In genomic region chr1:34478460-34479076, GRCh38 we compare ENCODE assay signal across 18 cellular contexts.
"Had no signal": no experiment of that assay in that cellular context is flagged by ENCODE, and none has a peak within 500 bp of the region (broad histone marks: within the 10 kb centered on the region; RNA-seq: fewer than 3 reads in every experiment).

No MANE protein-coding gene starts in this region.

- H3K36me3 Mint-ChIP-seq: activated naive CD4-positive, alpha-beta T cell treated with anti-CD3 and anti-CD28 coated beads, Interleukin-2, amount 50 U/mL, for 72 hours; brain; natural killer cell; type B pancreatic cell had no signal

- H3K4me3 Mint-ChIP-seq: brain; central memory CD8-positive, alpha-beta T cell; effector memory CD8-positive, alpha-beta T cell; natural killer cell; T-helper 17 cell; type B pancreatic cell had no signal

- DNase-seq: activated CD4-positive, alpha-beta T cell treated with anti-CD3 and anti-CD28 coated beads, Interleukin-2, amount 50 U/mL, for 1 hour; amniotic stem cell; effector memory CD8-positive, alpha-beta T cell; erythroblast; left colon; mammary epithelial cell; natural killer cell; psoas muscle; spleen; stimulated activated CD4-positive, alpha-beta T cell treated with anti-CD3 and anti-CD28 coated beads, Interleukin-1b, Interleukin-23, amount 100 ng/mL, for 48 hours; stimulated activated naive CD4-positive, alpha-beta T cell; T-helper 17 cell had no signal

- H3K4me1 Mint-ChIP-seq: central memory CD8-positive, alpha-beta T cell; natural killer cell had no signal

- H3K9me3 Mint-ChIP-seq: activated naive CD4-positive, alpha-beta T cell treated with anti-CD3 and anti-CD28 coated beads, Interleukin-2, amount 50 U/mL, for 72 hours; central memory CD8-positive, alpha-beta T cell; effector memory CD8-positive, alpha-beta T cell; natural killer cell; type B pancreatic cell had no signal

- ATAC-seq: activated naive CD4-positive, alpha-beta T cell treated with anti-CD3 and anti-CD28 coated beads, Interleukin-2, amount 50 U/mL, for 72 hours; effector memory CD8-positive, alpha-beta T cell; left colon; natural killer cell; psoas muscle; sciatic nerve; T-helper 17 cell had no signal

- H3K4me3 ChIP-seq: hepatocyte, psoas muscle, spleen had no signal

- H3K27ac Mint-ChIP-seq: activated naive CD4-positive, alpha-beta T cell treated with anti-CD3 and anti-CD28 coated beads, Interleukin-2, amount 50 U/mL, for 72 hours; effector memory CD8-positive, alpha-beta T cell; natural killer cell; T-helper 17 cell; type B pancreatic cell had no signal
